ENCODE assay signal across 24 cellular contexts in genomic region chr3:14397940-14398800, GRCh38. TPM values are rescaled to one million over a fixed set of nuclear protein-coding genes. Genes with fewer than 3 reads are reported as not detected.
DNase-seq lines count a peak whose midpoint lies in the region; ATAC-seq and TF ChIP-seq lines count a peak whose summit lies in the region.
"Had no signal": no experiment of that assay in that cellular context is flagged by ENCODE, and none has a peak within 500 bp of the region (broad histone marks: within the 10 kb centered on the region; RNA-seq: fewer than 3 reads in every experiment).

No MANE protein-coding gene starts in this region.

- no peak for DNase-seq in stimulated activated naive CD8-positive, alpha-beta T cell treated with anti-CD3 and anti-CD28 coated beads, Interleukin-15, amount 100 ng/mL, for 72 hours
- DNase-seq in WTC11 (ENCODE audit: low spot score) (no peak), germinal center (ENCODE audit: low spot score) (no peak), NCI-H146 (lab: John Stamatoyannopoulos, UW) (no peak)
- no peak for DNase-seq in natural killer cell treated with Interleukin-12 subunit alpha and Interleukin-12 subunit beta and Interleukin-15 and Interleukin-18, amount 100 ng/mL, for 72 hours (ENCODE audit: low spot score)
- DNase-seq: activated naive CD4-positive, alpha-beta T cell treated with Interleukin-2 at 50 U/mL for 16 hours; activated T-cell treated with anti-CD3 and anti-CD28 coated beads, Interleukin-2, amount 50 U/mL, for 72 hours; Calu3; endodermal cell; foreskin fibroblast; heart right ventricle; mammary epithelial cell; NCI-H1092 treated with DMSO at 0.1 percent for 48 hours; NCI-H1930; NCI-H524 treated with DMSO at 0.1 percent for 48 hours; NK-92 treated with Interleukin-12 subunit alpha and Interleukin-12 subunit beta, amount 100 ng/mL, for 24 hours; Right ventricle myocardium superior; SW 1271 had no signal

- no peak overlapping the region for H3K4me3 Mint-ChIP-seq in stimulated activated naive CD8-positive, alpha-beta T cell treated with anti-CD3 and anti-CD28 coated beads, Interleukin-15, Interleukin-2, amounts not matched to agents 100 ng/mL and 50 ng/mL, for 24 hours
- H3K4me3 Mint-ChIP-seq in stimulated activated naive CD8-positive, alpha-beta T cell treated with anti-CD3 and anti-CD28 coated beads, Interleukin-15, amount 100 ng/mL, for 72 hours: no peak overlapping the region
- H3K4me3 Mint-ChIP-seq in WTC11: no peak overlapping the region
- peak overlapping the region; percentile 24 for H3K4me3 Mint-ChIP-seq in natural killer cell treated with Interleukin-12 subunit alpha and Interleukin-12 subunit beta and Interleukin-15 and Interleukin-18, amount 100 ng/mL, for 72 hours
- H3K4me3 Mint-ChIP-seq: activated CD4-positive, alpha-beta T cell treated with anti-CD3 and anti-CD28 coated beads, Interleukin-2, amount 10 ng/mL, durations not matched to agents 7 days and 5 days; activated CD8-positive, alpha-beta memory T cell treated with anti-CD3 and anti-CD28 coated beads, Interleukin-2, amount 10 ng/mL, durations not matched to agents 7 days and 5 days; activated T-cell treated with anti-CD3 and anti-CD28 coated beads, Interleukin-2, amount 50 U/mL, for 72 hours; endodermal cell had no signal

- TF ChIP-seq CTCF in WTC11 (IDR thresholded peaks at IDR 0.05): no peak

- H3K27ac Mint-ChIP-seq in stimulated activated naive CD8-positive, alpha-beta T cell treated with anti-CD3 and anti-CD28 coated beads, Interleukin-15, Interleukin-2, amounts not matched to agents 100 ng/mL and 50 ng/mL, for 24 hours: peak overlapping the region; percentile 59
- no peak overlapping the region for H3K27ac Mint-ChIP-seq in stimulated activated naive CD8-positive, alpha-beta T cell treated with anti-CD3 and anti-CD28 coated beads, Interleukin-15, amount 100 ng/mL, for 72 hours
- H3K27ac Mint-ChIP-seq in WTC11: 0 out of 2 replicates have a peak overlapping the region, but pooled peaks have one; percentile 63
- H3K27ac Mint-ChIP-seq in natural killer cell treated with Interleukin-12 subunit alpha and Interleukin-12 subunit beta and Interleukin-15 and Interleukin-18, amount 100 ng/mL, for 72 hours: peak overlapping the region; percentile 44
- H3K27ac Mint-ChIP-seq: endodermal cell had no signal

- ATAC-seq in stimulated activated naive CD8-positive, alpha-beta T cell treated with anti-CD3 and anti-CD28 coated beads, Interleukin-15, amount 100 ng/mL, for 72 hours: no peak
- ATAC-seq in WTC11 (no peak), GM21717 (IDR thresholded peaks at IDR 0.05; ENCODE audit: unreplicated experiment) (no peak), HG02623 (IDR thresholded peaks at IDR 0.05; ENCODE audit: unreplicated experiment) (no peak)
- no peak for ATAC-seq in natural killer cell treated with Interleukin-12 subunit alpha and Interleukin-12 subunit beta and Interleukin-15 and Interleukin-18, amount 100 ng/mL, for 72 hours
- ATAC-seq: activated CD8-positive, alpha-beta memory T cell treated with anti-CD3 and anti-CD28 coated beads, Interleukin-2, amount 10 ng/mL, durations not matched to agents 7 days and 5 days; activated T-cell treated with anti-CD3 and anti-CD28 coated beads, Interleukin-2, amount 50 U/mL, for 72 hours; esophagus mucosa; heart right ventricle had no signal

- H3K36me3 Mint-ChIP-seq in stimulated activated naive CD8-positive, alpha-beta T cell treated with anti-CD3 and anti-CD28 coated beads, Interleukin-15, Interleukin-2, amounts not matched to agents 100 ng/mL and 50 ng/mL, for 24 hours (ENCODE audit: low read depth): peaks cover 3% of the 10 kb centered on the region
- no peaks in the 10 kb centered on the region; the same call in 1 of the 2 replicates for H3K36me3 Mint-ChIP-seq in WTC11
- H3K36me3 Mint-ChIP-seq in natural killer cell treated with Interleukin-12 subunit alpha and Interleukin-12 subunit beta and Interleukin-15 and Interleukin-18, amount 100 ng/mL, for 72 hours: no peaks in the 10 kb centered on the region

- no peaks in the 10 kb centered on the region for H3K9me3 Mint-ChIP-seq in stimulated activated naive CD8-positive, alpha-beta T cell treated with anti-CD3 and anti-CD28 coated beads, Interleukin-15, Interleukin-2, amounts not matched to agents 100 ng/mL and 50 ng/mL, for 24 hours
- no peaks in the 10 kb centered on the region for H3K9me3 Mint-ChIP-seq in stimulated activated naive CD8-positive, alpha-beta T cell treated with anti-CD3 and anti-CD28 coated beads, Interleukin-15, amount 100 ng/mL, for 72 hours
- no peaks in the 10 kb centered on the region for H3K9me3 Mint-ChIP-seq in WTC11
- no peaks in the 10 kb centered on the region for H3K9me3 Mint-ChIP-seq in natural killer cell treated with Interleukin-12 subunit alpha and Interleukin-12 subunit beta and Interleukin-15 and Interleukin-18, amount 100 ng/mL, for 72 hours
- H3K9me3 Mint-ChIP-seq: activated CD4-positive, alpha-beta T cell treated with anti-CD3 and anti-CD28 coated beads, Interleukin-2, amount 10 ng/mL, durations not matched to agents 7 days and 5 days; activated T-cell treated with anti-CD3 and anti-CD28 coated beads, Interleukin-2, amount 50 U/mL, for 72 hours; endodermal cell had no signal

- POLR2A ChIA-PET in WTC11 (lab: Charles Lee): no interaction called here

- H3K27me3 Mint-ChIP-seq in stimulated activated naive CD8-positive, alpha-beta T cell treated with anti-CD3 and anti-CD28 coated beads, Interleukin-15, Interleukin-2, amounts not matched to agents 100 ng/mL and 50 ng/mL, for 24 hours: no peaks in the 10 kb centered on the region
- H3K27me3 Mint-ChIP-seq in stimulated activated naive CD8-positive, alpha-beta T cell treated with anti-CD3 and anti-CD28 coated beads, Interleukin-15, amount 100 ng/mL, for 72 hours: no peaks in the 10 kb centered on the region
- H3K27me3 Mint-ChIP-seq in WTC11 (ENCODE audit: low read depth): peaks cover 3% of the 10 kb centered on the region; the same call in 1 of the 2 replicates
- H3K27me3 Mint-ChIP-seq in natural killer cell treated with Interleukin-12 subunit alpha and Interleukin-12 subunit beta and Interleukin-15 and Interleukin-18, amount 100 ng/mL, for 72 hours: no peaks in the 10 kb centered on the region
- H3K27me3 Mint-ChIP-seq: activated CD4-positive, alpha-beta T cell treated with anti-CD3 and anti-CD28 coated beads, Interleukin-2, amount 10 ng/mL, durations not matched to agents 7 days and 5 days had no signal

- peaks cover 19% of the 10 kb centered on the region for H3K4me1 Mint-ChIP-seq in stimulated activated naive CD8-positive, alpha-beta T cell treated with anti-CD3 and anti-CD28 coated beads, Interleukin-15, Interleukin-2, amounts not matched to agents 100 ng/mL and 50 ng/mL, for 24 hours (ENCODE audit: low read depth)
- peaks cover 29% of the 10 kb centered on the region for H3K4me1 Mint-ChIP-seq in stimulated activated naive CD8-positive, alpha-beta T cell treated with anti-CD3 and anti-CD28 coated beads, Interleukin-15, amount 100 ng/mL, for 72 hours
- peaks cover 36% of the 10 kb centered on the region for H3K4me1 Mint-ChIP-seq in WTC11
- peaks cover 22 to 29% of the 10 kb centered on the region in 2 donors for H3K4me1 Mint-ChIP-seq in natural killer cell treated with Interleukin-12 subunit alpha and Interleukin-12 subunit beta and Interleukin-15 and Interleukin-18, amount 100 ng/mL, for 72 hours (ENCODE audit: low read depth in 2 of 2)

- CTCF ChIA-PET in WTC11 (lab: Charles Lee): interaction anchor here (0.9 to 2.9 kb wide), 4 partner anchors 22 to 195 kb away, joined by 3 to 13 read pairs (median 8); no protein-coding TSS in a partner anchor

TF ChIP-seq in WTC11, 78 proteins besides CTCF, POLR2A, EP300 and RAD21:
- TF ChIP-seq ZNF317 (CRISPR knock-in tag; IDR thresholded peaks at IDR 0.05; ENCODE audit: borderline replicate concordance, low read depth) (no peak), TCF7 (CRISPR knock-in tag; IDR thresholded peaks at IDR 0.05; ENCODE audit: low read depth) (no peak), ZNF425 (CRISPR knock-in tag; conservative IDR thresholded peaks at IDR 0.05) (no peak), FOXK1 (CRISPR knock-in tag; IDR thresholded peaks at IDR 0.05) (no peak), OVOL2 (CRISPR knock-in tag; IDR thresholded peaks at IDR 0.05; ENCODE audit: borderline replicate concordance) (no peak), CDX4 (CRISPR knock-in tag; IDR thresholded peaks at IDR 0.05; ENCODE audit: borderline replicate concordance) (no peak), NFATC4 (CRISPR knock-in tag; IDR thresholded peaks at IDR 0.05) (no peak)

RNA-seq across cellular contexts. Expression of gene SLC6A6, which starts 4.2 kb away (rescaled TPM):
- 144 to 211 TPM (median 147 TPM) in 3 replicates for total RNA-seq in WTC11 (2021)
- 10 to 100 TPM; 20.4 to 56.7 TPM for total RNA-seq in natural killer cell treated with Interleukin-12 subunit alpha and Interleukin-12 subunit beta and Interleukin-15 and Interleukin-18, amount 100 ng/mL, for 72 hours

Comparison
In these comparisons a context has a peak if more than half of its experiments do, and no peak if none do; other contexts are left out.
1. H3K27ac Mint-ChIP-seq: peak in stimulated activated naive CD8-positive, alpha-beta T cell treated with anti-CD3 and anti-CD28 coated beads, Interleukin-15, Interleukin-2, amounts not matched to agents 100 ng/mL and 50 ng/mL, for 24 hours (single experiment), WTC11 (single experiment) and natural killer cell treated with Interleukin-12 subunit alpha and Interleukin-12 subunit beta and Interleukin-15 and Interleukin-18, amount 100 ng/mL, for 72 hours (2 of 2); none in stimulated activated naive CD8-positive, alpha-beta T cell treated with anti-CD3 and anti-CD28 coated beads, Interleukin-15, amount 100 ng/mL, for 72 hours (0 of 2).